31 cellular contexts compared by ENCODE assay signal in genomic region chr16:64215730-64216129, GRCh38.
"Had no signal": no experiment of that assay in that cellular context is flagged by ENCODE, and none has a peak within 500 bp of the region (broad histone marks: within the 10 kb centered on the region; RNA-seq: fewer than 3 reads in every experiment).

No MANE protein-coding gene starts in this region.

- H3K27ac ChIP-seq: adrenal gland, ascending aorta, body of pancreas, brain microvascular endothelial cell, breast epithelium, cardiac muscle cell had no signal

- ATAC-seq: activated naive CD4-positive, alpha-beta T cell treated with anti-CD3 and anti-CD28 coated beads, Interleukin-2, amount 50 U/mL, for 72 hours; activated naive CD8-positive, alpha-beta T cell treated with anti-CD3 and anti-CD28 coated beads, Interleukin-2, amount 50 U/mL, for 24 hours; activated T-cell treated with anti-CD3 and anti-CD28 coated beads, Interleukin-2, amount 50 U/mL, for 4 hours; activated T-cell treated with anti-CD3 and anti-CD28 coated beads, Interleukin-2, amount 50 U/mL, for 72 hours; activated T-helper 17 cell treated with anti-CD3 and anti-CD28 coated beads, Interleukin-2, amount 50 U/mL, for 72 hours; body of pancreas had no signal

- DNase-seq: activated effector memory CD4-positive, alpha-beta T cell treated with anti-CD3 and anti-CD28 coated beads, Interleukin-2, amount 50 U/mL, for 16 hours; activated effector memory CD4-positive, alpha-beta T cell treated with Interleukin-2 at 50 U/mL for 16 hours; activated gamma-delta T cell; activated gamma-delta T cell treated with Interleukin-2 at 50 U/mL for 16 hours; activated naive CD4-positive, alpha-beta T cell; activated naive CD4-positive, alpha-beta T cell treated with anti-CD3 and anti-CD28 coated beads for 36 hours; activated naive CD4-positive, alpha-beta T cell treated with anti-CD3 and anti-CD28 coated beads, Interleukin-2, amount 10 ng/mL, durations not matched to agents 7 days and 5 days; activated naive CD4-positive, alpha-beta T cell treated with anti-CD3 and anti-CD28 coated beads, Interleukin-2, amount 50 U/mL, for 16 hours; activated naive CD4-positive, alpha-beta T cell treated with Interleukin-2 at 50 U/mL for 16 hours; activated naive CD8-positive, alpha-beta T cell treated with anti-CD3 and anti-CD28 coated beads for 36 hours; activated naive CD8-positive, alpha-beta T cell treated with anti-CD3 and anti-CD28 coated beads, Interleukin-2, amount 10 ng/mL, durations not matched to agents 7 days and 5 days; activated naive CD8-positive, alpha-beta T cell treated with anti-CD3 and anti-CD28 coated beads, Interleukin-2, amount 50 U/mL, for 24 hours; activated T-cell treated with anti-CD3 and anti-CD28 coated beads, Interleukin-2, amount 50 U/mL, for 24 hours; activated T-cell treated with anti-CD3 and anti-CD28 coated beads, Interleukin-2, amount 50 U/mL, for 4 hours; activated T-cell treated with anti-CD3 and anti-CD28 coated beads, Interleukin-2, amount 50 U/mL, for 48 hours; activated T-cell treated with anti-CD3 and anti-CD28 coated beads, Interleukin-2, amount 50 U/mL, for 72 hours; adrenal gland; amniotic stem cell; amygdala; anterior cingulate cortex; aorta; body of pancreas; brain microvascular endothelial cell; caudate nucleus; central memory CD4-positive, alpha-beta T cell; cerebellar nuclear complex had no signal

- H3K4me1 ChIP-seq: adrenal gland, ascending aorta, body of pancreas, breast epithelium had no signal

- H3K9me3 ChIP-seq: adrenal gland, ascending aorta, body of pancreas, breast epithelium had no signal

- H3K4me3 ChIP-seq: adrenal gland, ascending aorta, body of pancreas, breast epithelium, cardiac muscle cell had no signal

- H3K27me3 ChIP-seq: adrenal gland, ascending aorta, body of pancreas, brain microvascular endothelial cell, breast epithelium, cardiac muscle cell had no signal

- H3K36me3 ChIP-seq: adrenal gland, ascending aorta, brain microvascular endothelial cell, breast epithelium, cardiac muscle cell had no signal
